Comparison of ENCODE assay signal across 1 cellular context in the genomic region with DNA sequence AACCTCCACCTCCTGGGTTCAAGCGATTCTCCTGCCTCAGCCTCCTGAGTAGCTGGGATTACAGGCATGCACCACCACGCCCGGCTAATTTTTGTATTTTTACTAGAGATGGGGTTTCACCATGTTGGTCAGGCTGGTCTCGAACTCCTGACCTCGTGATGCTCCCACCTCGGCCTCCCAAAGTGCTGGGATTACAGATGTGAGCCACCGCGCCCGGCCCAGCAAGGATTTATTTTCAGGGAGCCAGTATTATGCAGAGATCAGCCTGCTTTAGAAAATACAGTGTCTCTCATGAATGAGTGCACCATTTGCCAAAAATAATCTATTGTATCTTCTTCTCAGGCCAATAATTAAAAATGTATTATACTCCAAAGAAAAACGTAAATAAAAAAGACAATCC. TPM values are rescaled to one million over a fixed set of nuclear protein-coding genes. Genes with fewer than 3 reads are reported as not detected.
"Had no signal": no experiment of that assay in that cellular context is flagged by ENCODE, and none has a peak within 500 bp of the region (broad histone marks: within the 10 kb centered on the region; RNA-seq: fewer than 3 reads in every experiment).

No MANE protein-coding gene starts in this region.

RNA-seq across cellular contexts. Expression of gene DMD, which starts 26.5 kb away (rescaled TPM):
- total RNA-seq: HT-29 had no signal
